8 cellular contexts compared by ENCODE assay signal in genomic region chr5:172983542-172984243, GRCh38. TPM values are rescaled to one million over a fixed set of nuclear protein-coding genes. Genes with fewer than 3 reads are reported as not detected.
DNase-seq lines count a peak whose midpoint lies in the region; ATAC-seq and TF ChIP-seq lines count a peak whose summit lies in the region.

TSS of gene ATP6V0E1 (plus strand) at chr5:172983771. CDS start at chr5:172983861, 90 bp downstream.

- peak within 1 kb of the TSS; percentile 84 to 100 (median 99) for H3K27ac Mint-ChIP-seq in CD8-positive, alpha-beta memory T cell

- ATAC-seq in GM19463 (IDR thresholded peaks at IDR 0.05; ENCODE audit: unreplicated experiment): peak; percentile 89
- peak; percentile 99 for ATAC-seq in lower lobe of right lung

- TF ChIP-seq CTCF in lower lobe of right lung (IDR thresholded peaks at IDR 0.05): no peak

- peaks cover 0 to 38% (median 2%) of the 10 kb centered on the region in 3 donors for H3K36me3 Mint-ChIP-seq in CD8-positive, alpha-beta memory T cell

- CTCF ChIA-PET in CD8-positive, alpha-beta memory T cell (lab: Charles Lee): interaction anchor here (0.7 to 2.7 kb wide), 21 partner anchors 10 to 589 kb away, joined by 3 to 16 read pairs (median 4); partner anchors contain the start of genes BNIP1 and RPL26L1

- POLR2A ChIA-PET in CD8-positive, alpha-beta memory T cell (lab: Charles Lee): interaction anchor here (0.5 to 2.5 kb wide), 13 partner anchors 12 to 219 kb away, joined by 3 to 28 read pairs (median 4); partner anchors contain the start of genes BNIP1, DUSP1 and RPL26L1

- H3K4me1 Mint-ChIP-seq in CD8-positive, alpha-beta memory T cell: peaks cover 36 to 67% (median 40%) of the 10 kb centered on the region in 3 donors

- H3K27me3 Mint-ChIP-seq in CD8-positive, alpha-beta memory T cell: no peaks in the 10 kb centered on the region

- peak within 1 kb of the TSS; percentile 89 to 99 (median 98) for H3K4me3 Mint-ChIP-seq in CD8-positive, alpha-beta memory T cell

- no peaks in the 10 kb centered on the region for H3K9me3 ChIP-seq in CD8-positive, alpha-beta memory T cell (ENCODE audit: low read length)
- H3K9me3 ChIP-seq in ectodermal cell (ENCODE audit: control insufficient read depth, low read length): no peaks in the 10 kb centered on the region
- H3K9me3 ChIP-seq in lower lobe of right lung: no peaks in the 10 kb centered on the region

- H3K27ac ChIP-seq in CD8-positive, alpha-beta memory T cell (ENCODE audit: low read depth, low read length): peak within 1 kb of the TSS; percentile 97
- H3K27ac ChIP-seq in ectodermal cell (ENCODE audit: insufficient read depth, low read depth, low read length, poor library complexity, severe bottlenecking) (peak within 1 kb of the TSS; percentile 40), lower lobe of right lung (peak within 1 kb of the TSS; percentile 95)

- H3K9me3 Mint-ChIP-seq in CD8-positive, alpha-beta memory T cell: no peaks in the 10 kb centered on the region

- intact Hi-C loops in lower lobe of right lung (cut with DNase I): loop anchor here (10.0 kb wide), 1 partner anchor 71 kb away; the partner anchor contains the start of gene CREBRF

- H3K27me3 ChIP-seq in CD8-positive, alpha-beta memory T cell (ENCODE audit: insufficient read depth, low read length, poor library complexity, severe bottlenecking): no peaks in the 10 kb centered on the region
- no peaks in the 10 kb centered on the region for H3K27me3 ChIP-seq in ectodermal cell (ENCODE audit: control insufficient read depth, insufficient read depth, low read length, poor library complexity, severe bottlenecking)
- no peaks in the 10 kb centered on the region for H3K27me3 ChIP-seq in lower lobe of right lung (ENCODE audit: low read depth)

- peak within 1 kb of the TSS; percentile 98 for H3K4me3 ChIP-seq in CD8-positive, alpha-beta memory T cell (ENCODE audit: low read length)
- H3K4me3 ChIP-seq in ectodermal cell (ENCODE audit: insufficient read depth, low read depth, low read length): peak within 1 kb of the TSS; percentile 96
- peak within 1 kb of the TSS; percentile 93 for H3K4me3 ChIP-seq in lower lobe of right lung

- WGBS in ectodermal cell, 2 experiments: 1% methylated on average over 49 of the region's 49 CpGs

- peaks cover 4% of the 10 kb centered on the region for H3K36me3 ChIP-seq in CD8-positive, alpha-beta memory T cell (ENCODE audit: insufficient read depth, low read length)
- H3K36me3 ChIP-seq in ectodermal cell (ENCODE audit: control insufficient read depth, insufficient read depth, low read length): no peaks in the 10 kb centered on the region
- peaks cover 29% of the 10 kb centered on the region for H3K36me3 ChIP-seq in lower lobe of right lung

- peaks cover 24% of the 10 kb centered on the region for H3K4me1 ChIP-seq in CD8-positive, alpha-beta memory T cell (ENCODE audit: insufficient read depth, low read length)
- H3K4me1 ChIP-seq in ectodermal cell (ENCODE audit: control insufficient read depth, insufficient read depth, low read length) (no peaks in the 10 kb centered on the region), lower lobe of right lung (peaks cover 44% of the 10 kb centered on the region)

- DNase-seq in CD8-positive, alpha-beta memory T cell: peak; percentile 91 to 96 (median 95)
- peak; percentile 94 for DNase-seq in HPDE6-E6E7 (ENCODE audit: extremely low spot score)
- peak; percentile 75 for DNase-seq in NK-92 (lab: John Stamatoyannopoulos, UW; ENCODE audit: unreplicated experiment)
- DNase-seq in activated CD8-positive, alpha-beta memory T cell treated with anti-CD3 and anti-CD28 coated beads for 1 hour (ENCODE audit: extremely low read depth in 1 of 2, low read depth in 1 of 2): peak; percentile 78 to 89
- peak; percentile 98 for DNase-seq in lower lobe of right lung
- DNase-seq in stimulated activated CD4-positive, alpha-beta T cell treated with anti-CD3 and anti-CD28 coated beads, TNF-alpha, amount 100 ng/mL, for 24 hours (ENCODE audit: low read depth in 3 of 3): peak; percentile 90 to 95 (median 95)

RNA-seq across cellular contexts. Expression of gene ATP6V0E1, which starts in this region (rescaled TPM):
- total RNA-seq in CD8-positive, alpha-beta memory T cell: 100 to 1,000 TPM; 171 to 179 TPM
- 468 TPM for polyA plus RNA-seq in CD8-positive, alpha-beta memory T cell
- polyA plus RNA-seq in ectodermal cell (2013, experiment 1 of 4): 110 TPM
- polyA plus RNA-seq in ectodermal cell (2013, experiment 2 of 4): 114 TPM
- 74.0 TPM for polyA plus RNA-seq in ectodermal cell (2013, experiment 3 of 4)
- polyA plus RNA-seq in ectodermal cell (2013, experiment 4 of 4): 82.9 TPM
- 285 TPM for total RNA-seq in lower lobe of right lung

Comparison
In these comparisons a context has a peak if more than half of its experiments do, and no peak if none do; other contexts are left out.
1. Peak in every context shown above with its lines: DNase-seq, ATAC-seq, H3K4me3 ChIP-seq and H3K27ac ChIP-seq.
2. H3K27ac ChIP-seq: peak in every context shown above with its lines; median percentile 97 in CD8-positive, alpha-beta memory T cell; 95 in lower lobe of right lung; 40 in ectodermal cell.